1 cellular context compared by ENCODE assay signal in genomic region chr11:61446211-61446651, GRCh38.
TF ChIP-seq lines count a peak whose summit lies in the region.

No MANE protein-coding gene starts in this region.

TF ChIP-seq in K562, 482 proteins besides CTCF, POLR2A, EP300 and RAD21 (continued from another document):
- TF ChIP-seq, protein P1, sequence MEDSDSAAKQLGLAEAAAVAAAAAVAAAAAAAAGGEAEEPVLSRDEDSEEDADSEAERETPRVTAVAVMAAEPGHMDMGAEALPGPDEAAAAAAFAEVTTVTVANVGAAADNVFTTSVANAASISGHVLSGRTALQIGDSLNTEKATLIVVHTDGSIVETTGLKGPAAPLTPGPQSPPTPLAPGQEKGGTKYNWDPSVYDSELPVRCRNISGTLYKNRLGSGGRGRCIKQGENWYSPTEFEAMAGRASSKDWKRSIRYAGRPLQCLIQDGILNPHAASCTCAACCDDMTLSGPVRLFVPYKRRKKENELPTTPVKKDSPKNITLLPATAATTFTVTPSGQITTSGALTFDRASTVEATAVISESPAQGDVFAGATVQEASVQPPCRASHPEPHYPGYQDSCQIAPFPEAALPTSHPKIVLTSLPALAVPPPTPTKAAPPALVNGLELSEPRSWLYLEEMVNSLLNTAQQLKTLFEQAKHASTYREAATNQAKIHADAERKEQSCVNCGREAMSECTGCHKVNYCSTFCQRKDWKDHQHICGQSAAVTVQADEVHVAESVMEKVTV (CRISPR knock-in tag; IDR thresholded peaks at IDR 0.05), result 0 out of 2 replicates have a peak, but pooled peaks have one; percentile 6
- TF ChIP-seq ZNF79 (CRISPR knock-in tag; IDR thresholded peaks at IDR 0.05; ENCODE audit: low read depth) (no peak), THRAP3 (IDR thresholded peaks at IDR 0.05; ENCODE audit: borderline replicate concordance) (no peak), MAFF (IDR thresholded peaks at IDR 0.05; ENCODE audit: low read length) (peak; percentile 63), C11orf30 (IDR thresholded peaks at IDR 0.05; ENCODE audit: low read depth) (peak; percentile 93), MCM2 (IDR thresholded peaks at IDR 0.05; ENCODE audit: low read depth) (no peak), NFIC (IDR thresholded peaks at IDR 0.05) (peak; percentile 60; the same call in 1 of the 2 replicates), JUNB (CRISPR knock-in tag; conservative IDR thresholded peaks at IDR 0.05) (no peak), E2F3 (CRISPR knock-in tag; IDR thresholded peaks at IDR 0.05) (no peak), ZBTB9 (CRISPR knock-in tag; IDR thresholded peaks at IDR 0.05) (no peak), IRF2 (CRISPR knock-in tag; IDR thresholded peaks at IDR 0.05) (no peak), BRCA1 (IDR thresholded peaks at IDR 0.05) (no peak), BRCA1 (CRISPR knock-in tag; IDR thresholded peaks at IDR 0.05) (no peak), SMARCA4 (IDR thresholded peaks at IDR 0.05) (no peak), BCOR (IDR thresholded peaks at IDR 0.05) (no peak), POLR2B (IDR thresholded peaks at IDR 0.05; ENCODE audit: low read depth, partially characterized antibody) (no peak), ZNF311 (CRISPR knock-in tag; IDR thresholded peaks at IDR 0.05) (no peak), HMGXB4 (CRISPR knock-in tag; IDR thresholded peaks at IDR 0.05) (no peak), CBX3 (IDR thresholded peaks at IDR 0.05; ENCODE audit: borderline replicate concordance in 1 of 2, low read length in 2 of 2) (peak in 1 of 2 experiments; percentile 41; a peak in 1 of 3 replicates), SMAD1 (IDR thresholded peaks at IDR 0.05; ENCODE audit: low read depth, low read length, partially characterized antibody) (no peak)
- TF ChIP-seq, protein P2, sequence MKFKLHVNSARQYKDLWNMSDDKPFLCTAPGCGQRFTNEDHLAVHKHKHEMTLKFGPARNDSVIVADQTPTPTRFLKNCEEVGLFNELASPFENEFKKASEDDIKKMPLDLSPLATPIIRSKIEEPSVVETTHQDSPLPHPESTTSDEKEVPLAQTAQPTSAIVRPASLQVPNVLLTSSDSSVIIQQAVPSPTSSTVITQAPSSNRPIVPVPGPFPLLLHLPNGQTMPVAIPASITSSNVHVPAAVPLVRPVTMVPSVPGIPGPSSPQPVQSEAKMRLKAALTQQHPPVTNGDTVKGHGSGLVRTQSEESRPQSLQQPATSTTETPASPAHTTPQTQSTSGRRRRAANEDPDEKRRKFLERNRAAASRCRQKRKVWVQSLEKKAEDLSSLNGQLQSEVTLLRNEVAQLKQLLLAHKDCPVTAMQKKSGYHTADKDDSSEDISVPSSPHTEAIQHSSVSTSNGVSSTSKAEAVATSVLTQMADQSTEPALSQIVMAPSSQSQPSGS (CRISPR knock-in tag; IDR thresholded peaks at IDR 0.05), result no peak
- TF ChIP-seq, protein P3, sequence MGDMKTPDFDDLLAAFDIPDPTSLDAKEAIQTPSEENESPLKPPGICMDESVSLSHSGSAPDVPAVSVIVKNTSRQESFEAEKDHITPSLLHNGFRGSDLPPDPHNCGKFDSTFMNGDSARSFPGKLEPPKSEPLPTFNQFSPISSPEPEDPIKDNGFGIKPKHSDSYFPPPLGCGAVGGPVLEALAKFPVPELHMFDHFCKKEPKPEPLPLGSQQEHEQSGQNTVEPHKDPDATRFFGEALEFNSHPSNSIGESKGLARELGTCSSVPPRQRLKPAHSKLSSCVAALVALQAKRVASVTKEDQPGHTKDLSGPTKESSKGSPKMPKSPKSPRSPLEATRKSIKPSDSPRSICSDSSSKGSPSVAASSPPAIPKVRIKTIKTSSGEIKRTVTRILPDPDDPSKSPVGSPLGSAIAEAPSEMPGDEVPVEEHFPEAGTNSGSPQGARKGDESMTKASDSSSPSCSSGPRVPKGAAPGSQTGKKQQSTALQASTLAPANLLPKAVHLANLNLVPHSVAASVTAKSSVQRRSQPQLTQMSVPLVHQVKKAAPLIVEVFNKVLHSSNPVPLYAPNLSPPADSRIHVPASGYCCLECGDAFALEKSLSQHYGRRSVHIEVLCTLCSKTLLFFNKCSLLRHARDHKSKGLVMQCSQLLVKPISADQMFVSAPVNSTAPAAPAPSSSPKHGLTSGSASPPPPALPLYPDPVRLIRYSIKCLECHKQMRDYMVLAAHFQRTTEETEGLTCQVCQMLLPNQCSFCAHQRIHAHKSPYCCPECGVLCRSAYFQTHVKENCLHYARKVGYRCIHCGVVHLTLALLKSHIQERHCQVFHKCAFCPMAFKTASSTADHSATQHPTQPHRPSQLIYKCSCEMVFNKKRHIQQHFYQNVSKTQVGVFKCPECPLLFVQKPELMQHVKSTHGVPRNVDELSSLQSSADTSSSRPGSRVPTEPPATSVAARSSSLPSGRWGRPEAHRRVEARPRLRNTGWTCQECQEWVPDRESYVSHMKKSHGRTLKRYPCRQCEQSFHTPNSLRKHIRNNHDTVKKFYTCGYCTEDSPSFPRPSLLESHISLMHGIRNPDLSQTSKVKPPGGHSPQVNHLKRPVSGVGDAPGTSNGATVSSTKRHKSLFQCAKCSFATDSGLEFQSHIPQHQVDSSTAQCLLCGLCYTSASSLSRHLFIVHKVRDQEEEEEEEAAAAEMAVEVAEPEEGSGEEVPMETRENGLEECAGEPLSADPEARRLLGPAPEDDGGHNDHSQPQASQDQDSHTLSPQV (IDR thresholded peaks at IDR 0.05), result no peak
- TF ChIP-seq, protein P4, sequence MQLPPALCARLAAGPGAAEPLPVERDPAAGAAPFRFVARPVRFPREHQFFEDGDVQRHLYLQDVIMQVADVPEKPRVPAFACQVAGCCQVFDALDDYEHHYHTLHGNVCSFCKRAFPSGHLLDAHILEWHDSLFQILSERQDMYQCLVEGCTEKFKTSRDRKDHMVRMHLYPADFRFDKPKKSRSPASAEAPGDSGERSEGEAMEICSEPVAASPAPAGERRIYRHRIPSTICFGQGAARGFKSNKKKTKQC (CRISPR knock-in tag; IDR thresholded peaks at IDR 0.05), result no peak
